ENCODE assay signal across 1 cellular context in the genomic region with DNA sequence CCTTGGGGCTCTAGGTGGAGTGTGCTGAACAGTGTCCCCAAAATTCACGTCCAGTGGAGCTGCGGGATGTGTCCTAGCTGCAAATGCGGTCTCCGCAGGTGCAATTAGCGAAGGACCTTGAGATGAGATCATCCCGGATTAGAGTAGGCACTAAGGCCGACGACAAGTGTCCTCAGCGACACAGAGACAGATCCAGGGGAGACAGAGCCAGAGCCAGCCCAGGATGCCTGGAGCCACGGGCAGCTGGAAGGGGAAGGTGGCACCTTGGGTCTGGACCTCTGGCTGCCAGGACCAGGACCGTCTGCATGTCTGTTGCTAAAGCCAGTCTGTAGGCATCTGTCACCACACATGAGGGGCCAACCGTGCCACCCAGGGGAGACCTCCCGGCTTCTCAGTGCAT.
TF ChIP-seq lines count a peak whose summit lies in the region.

No MANE protein-coding gene starts in this region.

TF ChIP-seq in WTC11, 78 proteins besides CTCF, POLR2A, EP300 and RAD21 (continued from another document):
- TF ChIP-seq STAT6 (CRISPR knock-in tag; conservative IDR thresholded peaks at IDR 0.05; ENCODE audit: low read depth) (no peak), JUN (CRISPR knock-in tag; IDR thresholded peaks at IDR 0.05) (no peak), NR1H2 (CRISPR knock-in tag; IDR thresholded peaks at IDR 0.05) (no peak), SOX15 (CRISPR knock-in tag; IDR thresholded peaks at IDR 0.05) (no peak), ETV6 (CRISPR knock-in tag; IDR thresholded peaks at IDR 0.05) (no peak), SP1 (CRISPR knock-in tag; conservative IDR thresholded peaks at IDR 0.05) (no peak), FOXP4 (CRISPR knock-in tag; IDR thresholded peaks at IDR 0.05) (no peak), AFF4 (CRISPR knock-in tag; IDR thresholded peaks at IDR 0.05; ENCODE audit: borderline replicate concordance) (no peak), GTF2I (CRISPR knock-in tag; conservative IDR thresholded peaks at IDR 0.05) (no peak), E2F5 (CRISPR knock-in tag; IDR thresholded peaks at IDR 0.05) (no peak), TEAD4 (CRISPR knock-in tag; IDR thresholded peaks at IDR 0.05) (no peak)
- TF ChIP-seq, protein P1, sequence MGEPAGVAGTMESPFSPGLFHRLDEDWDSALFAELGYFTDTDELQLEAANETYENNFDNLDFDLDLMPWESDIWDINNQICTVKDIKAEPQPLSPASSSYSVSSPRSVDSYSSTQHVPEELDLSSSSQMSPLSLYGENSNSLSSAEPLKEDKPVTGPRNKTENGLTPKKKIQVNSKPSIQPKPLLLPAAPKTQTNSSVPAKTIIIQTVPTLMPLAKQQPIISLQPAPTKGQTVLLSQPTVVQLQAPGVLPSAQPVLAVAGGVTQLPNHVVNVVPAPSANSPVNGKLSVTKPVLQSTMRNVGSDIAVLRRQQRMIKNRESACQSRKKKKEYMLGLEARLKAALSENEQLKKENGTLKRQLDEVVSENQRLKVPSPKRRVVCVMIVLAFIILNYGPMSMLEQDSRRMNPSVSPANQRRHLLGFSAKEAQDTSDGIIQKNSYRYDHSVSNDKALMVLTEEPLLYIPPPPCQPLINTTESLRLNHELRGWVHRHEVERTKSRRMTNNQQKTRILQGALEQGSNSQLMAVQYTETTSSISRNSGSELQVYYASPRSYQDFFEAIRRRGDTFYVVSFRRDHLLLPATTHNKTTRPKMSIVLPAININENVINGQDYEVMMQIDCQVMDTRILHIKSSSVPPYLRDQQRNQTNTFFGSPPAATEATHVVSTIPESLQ (CRISPR knock-in tag; IDR thresholded peaks at IDR 0.05), result no peak
- TF ChIP-seq, protein P2, sequence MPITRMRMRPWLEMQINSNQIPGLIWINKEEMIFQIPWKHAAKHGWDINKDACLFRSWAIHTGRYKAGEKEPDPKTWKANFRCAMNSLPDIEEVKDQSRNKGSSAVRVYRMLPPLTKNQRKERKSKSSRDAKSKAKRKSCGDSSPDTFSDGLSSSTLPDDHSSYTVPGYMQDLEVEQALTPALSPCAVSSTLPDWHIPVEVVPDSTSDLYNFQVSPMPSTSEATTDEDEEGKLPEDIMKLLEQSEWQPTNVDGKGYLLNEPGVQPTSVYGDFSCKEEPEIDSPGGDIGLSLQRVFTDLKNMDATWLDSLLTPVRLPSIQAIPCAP (CRISPR knock-in tag; IDR thresholded peaks at IDR 0.05), result no peak
- TF ChIP-seq, protein P3, sequence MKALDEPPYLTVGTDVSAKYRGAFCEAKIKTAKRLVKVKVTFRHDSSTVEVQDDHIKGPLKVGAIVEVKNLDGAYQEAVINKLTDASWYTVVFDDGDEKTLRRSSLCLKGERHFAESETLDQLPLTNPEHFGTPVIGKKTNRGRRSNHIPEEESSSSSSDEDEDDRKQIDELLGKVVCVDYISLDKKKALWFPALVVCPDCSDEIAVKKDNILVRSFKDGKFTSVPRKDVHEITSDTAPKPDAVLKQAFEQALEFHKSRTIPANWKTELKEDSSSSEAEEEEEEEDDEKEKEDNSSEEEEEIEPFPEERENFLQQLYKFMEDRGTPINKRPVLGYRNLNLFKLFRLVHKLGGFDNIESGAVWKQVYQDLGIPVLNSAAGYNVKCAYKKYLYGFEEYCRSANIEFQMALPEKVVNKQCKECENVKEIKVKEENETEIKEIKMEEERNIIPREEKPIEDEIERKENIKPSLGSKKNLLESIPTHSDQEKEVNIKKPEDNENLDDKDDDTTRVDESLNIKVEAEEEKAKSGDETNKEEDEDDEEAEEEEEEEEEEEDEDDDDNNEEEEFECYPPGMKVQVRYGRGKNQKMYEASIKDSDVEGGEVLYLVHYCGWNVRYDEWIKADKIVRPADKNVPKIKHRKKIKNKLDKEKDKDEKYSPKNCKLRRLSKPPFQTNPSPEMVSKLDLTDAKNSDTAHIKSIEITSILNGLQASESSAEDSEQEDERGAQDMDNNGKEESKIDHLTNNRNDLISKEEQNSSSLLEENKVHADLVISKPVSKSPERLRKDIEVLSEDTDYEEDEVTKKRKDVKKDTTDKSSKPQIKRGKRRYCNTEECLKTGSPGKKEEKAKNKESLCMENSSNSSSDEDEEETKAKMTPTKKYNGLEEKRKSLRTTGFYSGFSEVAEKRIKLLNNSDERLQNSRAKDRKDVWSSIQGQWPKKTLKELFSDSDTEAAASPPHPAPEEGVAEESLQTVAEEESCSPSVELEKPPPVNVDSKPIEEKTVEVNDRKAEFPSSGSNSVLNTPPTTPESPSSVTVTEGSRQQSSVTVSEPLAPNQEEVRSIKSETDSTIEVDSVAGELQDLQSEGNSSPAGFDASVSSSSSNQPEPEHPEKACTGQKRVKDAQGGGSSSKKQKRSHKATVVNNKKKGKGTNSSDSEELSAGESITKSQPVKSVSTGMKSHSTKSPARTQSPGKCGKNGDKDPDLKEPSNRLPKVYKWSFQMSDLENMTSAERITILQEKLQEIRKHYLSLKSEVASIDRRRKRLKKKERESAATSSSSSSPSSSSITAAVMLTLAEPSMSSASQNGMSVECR (CRISPR knock-in tag; IDR thresholded peaks at IDR 0.05; ENCODE audit: borderline replicate concordance), result no peak
- TF ChIP-seq, protein P4, sequence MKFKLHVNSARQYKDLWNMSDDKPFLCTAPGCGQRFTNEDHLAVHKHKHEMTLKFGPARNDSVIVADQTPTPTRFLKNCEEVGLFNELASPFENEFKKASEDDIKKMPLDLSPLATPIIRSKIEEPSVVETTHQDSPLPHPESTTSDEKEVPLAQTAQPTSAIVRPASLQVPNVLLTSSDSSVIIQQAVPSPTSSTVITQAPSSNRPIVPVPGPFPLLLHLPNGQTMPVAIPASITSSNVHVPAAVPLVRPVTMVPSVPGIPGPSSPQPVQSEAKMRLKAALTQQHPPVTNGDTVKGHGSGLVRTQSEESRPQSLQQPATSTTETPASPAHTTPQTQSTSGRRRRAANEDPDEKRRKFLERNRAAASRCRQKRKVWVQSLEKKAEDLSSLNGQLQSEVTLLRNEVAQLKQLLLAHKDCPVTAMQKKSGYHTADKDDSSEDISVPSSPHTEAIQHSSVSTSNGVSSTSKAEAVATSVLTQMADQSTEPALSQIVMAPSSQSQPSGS (CRISPR knock-in tag; IDR thresholded peaks at IDR 0.05; ENCODE audit: borderline replicate concordance, low read depth), result no peak
